Comparison of ENCODE assay signal across 15 cellular contexts in genomic region chr5:109080896-109081295, GRCh38.
"Had no signal": no experiment of that assay in that cellular context is flagged by ENCODE, and none has a peak within 500 bp of the region (broad histone marks: within the 10 kb centered on the region; RNA-seq: fewer than 3 reads in every experiment).

No MANE protein-coding gene starts in this region.

- H3K27me3 ChIP-seq: dorsolateral prefrontal cortex, testis had no signal

- H3K4me3 ChIP-seq: dorsolateral prefrontal cortex, prostate gland, testis had no signal

- H3K27ac ChIP-seq: dorsolateral prefrontal cortex, prostate gland, testis, WERI-Rb-1 had no signal

- ATAC-seq: activated CD4-positive, alpha-beta T cell treated with anti-CD3 and anti-CD28 coated beads for 36 hours; esophagus mucosa; natural killer cell treated with Interleukin-12 subunit alpha and Interleukin-12 subunit beta and Interleukin-15 and Interleukin-18, amount 100 ng/mL, for 72 hours; sciatic nerve; stimulated activated naive CD8-positive, alpha-beta T cell treated with anti-CD3 and anti-CD28 coated beads, Interleukin-15, amount 100 ng/mL, for 72 hours had no signal

- H3K36me3 ChIP-seq: prostate gland, WERI-Rb-1 had no signal

- DNase-seq: activated CD4-positive, alpha-beta memory T cell treated with anti-CD3 and anti-CD28 coated beads, Interleukin-2, amount 10 ng/mL, durations not matched to agents 7 days and 5 days; activated CD4-positive, alpha-beta T cell treated with anti-CD3 and anti-CD28 coated beads for 36 hours; activated gamma-delta T cell; activated T-cell treated with anti-CD3 and anti-CD28 coated beads, Interleukin-2, amount 50 U/mL, for 48 hours; anterior cingulate cortex; dorsolateral prefrontal cortex; occipital lobe; stimulated activated CD4-positive, alpha-beta T cell treated with anti-CD3 and anti-CD28 coated beads, Interleukin-4, amount 100 ng/mL, for 1 hour; stimulated activated naive CD8-positive, alpha-beta T cell treated with anti-CD3 and anti-CD28 coated beads, Interleukin-15, amount 100 ng/mL, for 72 hours; testis; WERI-Rb-1 had no signal

- H3K9me3 ChIP-seq: prostate gland, testis had no signal

- H3K4me1 ChIP-seq: prostate gland, testis had no signal
